ENCODE assay signal across 8 cellular contexts in genomic region chr4:74794341-74794801, GRCh38. TPM values are rescaled to one million over a fixed set of nuclear protein-coding genes. Genes with fewer than 3 reads are reported as not detected.
A peak's percentile ranks its signal among the peaks of the same experiment; 100 is the strongest.
DNase-seq lines count a peak whose midpoint lies in the region; ATAC-seq, FAIRE-seq and TF ChIP-seq lines count a peak whose summit lies in the region.

BTC (minus strand) TSS chr4:74794523; CDS start chr4:74794325, 198 bp downstream.

- H3K27ac Mint-ChIP-seq in activated T-cell treated with anti-CD3 and anti-CD28 coated beads, Interleukin-2, amount 50 U/mL, for 72 hours = no peak within 1 kb of the TSS

- peak; percentile 75 for TF ChIP-seq CTCF in bronchial epithelial cell (IDR thresholded peaks at IDR 0.05; ENCODE audit: insufficient read depth, low read length, severe bottlenecking)
- peak in 5 of 6 experiments; percentile 21 to 47 (median 46) for TF ChIP-seq CTCF in thyroid gland (IDR thresholded peaks at IDR 0.05)

- peak in 1 of 2 donors; percentile 32 for ATAC-seq in activated T-cell treated with anti-CD3 and anti-CD28 coated beads, Interleukin-2, amount 50 U/mL, for 72 hours (replicated peaks in 1 of 2)
- ATAC-seq in HG03135 (IDR thresholded peaks at IDR 0.05; ENCODE audit: unreplicated experiment) (no peak), HG02588 (IDR thresholded peaks at IDR 0.05; ENCODE audit: unreplicated experiment) (no peak)

- peak in 1 of 2 donors; percentile 35 for TF ChIP-seq POLR2A in thyroid gland (IDR thresholded peaks at IDR 0.05)

- no peaks in the 10 kb centered on the region for H3K9me3 ChIP-seq in thyroid gland

- H3K36me3 Mint-ChIP-seq in activated T-cell treated with anti-CD3 and anti-CD28 coated beads, Interleukin-2, amount 50 U/mL, for 72 hours (ENCODE audit: insufficient read depth in 2 of 2) = no peaks in the 10 kb centered on the region

- intact Hi-C loops in thyroid gland (cut with DNase I) = no loop called here

- H3K4me1 ChIP-seq in thyroid gland = peaks cover 0 to 9% of the 10 kb centered on the region in 2 donors

- H3K4me1 Mint-ChIP-seq in activated T-cell treated with anti-CD3 and anti-CD28 coated beads, Interleukin-2, amount 50 U/mL, for 72 hours (ENCODE audit: low read depth) = peaks cover 4% of the 10 kb centered on the region

- no peak for FAIRE-seq in bronchial epithelial cell (lab: Jason Lieb, UNC)

- WGBS in thyroid gland, 2 donors = 0 to 4% methylated on average over 7 to 17 of the region's 22 CpGs

- no peaks in the 10 kb centered on the region for H3K27me3 ChIP-seq in bronchial epithelial cell (ENCODE audit: control insufficient read depth, insufficient read depth, low read length)
- H3K27me3 ChIP-seq in layer of hippocampus (ENCODE audit: control insufficient read depth, insufficient read depth, low read length) = no peaks in the 10 kb centered on the region
- no peaks in the 10 kb centered on the region for H3K27me3 ChIP-seq in thyroid gland

- H3K4me3 ChIP-seq in bronchial epithelial cell (ENCODE audit: low read depth, low read length) = peak within 1 kb of the TSS; percentile 77
- H3K4me3 ChIP-seq in thyroid gland (replicated peaks in 1 of 3) = peak within 1 kb of the TSS in 2 of 3 donors; percentile 52 to 73

- peak within 1 kb of the TSS; percentile 43 for H3K27ac ChIP-seq in layer of hippocampus (ENCODE audit: low read depth, low read length)
- H3K27ac ChIP-seq in thyroid gland = peak within 1 kb of the TSS; percentile 92 to 97 (median 95)

- H3K4me3 Mint-ChIP-seq in activated T-cell treated with anti-CD3 and anti-CD28 coated beads, Interleukin-2, amount 50 U/mL, for 72 hours = peak within 1 kb of the TSS; percentile 63 to 70

- peaks cover 0 to 1% of the 10 kb centered on the region in 2 donors for H3K9me3 Mint-ChIP-seq in activated T-cell treated with anti-CD3 and anti-CD28 coated beads, Interleukin-2, amount 50 U/mL, for 72 hours

- peaks cover 47% of the 10 kb centered on the region for H3K27me3 Mint-ChIP-seq in activated T-cell treated with anti-CD3 and anti-CD28 coated beads, Interleukin-2, amount 50 U/mL, for 72 hours (ENCODE audit: low read depth)

- H3K36me3 ChIP-seq in bronchial epithelial cell (ENCODE audit: control insufficient read depth, insufficient read depth, low read length) (no peaks in the 10 kb centered on the region), thyroid gland (no peaks in the 10 kb centered on the region)

- DNase-seq in activated T-cell treated with anti-CD3 and anti-CD28 coated beads, Interleukin-2, amount 50 U/mL, for 72 hours = no peak
- no peak for DNase-seq in activated T-cell treated with anti-CD3 and anti-CD28 coated beads, Interleukin-2, amount 50 U/mL, for 1 hour
- DNase-seq in NCI-H345 treated with DMSO at 0.1 percent for 48 hours (lab: John Stamatoyannopoulos, UW; ENCODE audit: unreplicated experiment) = peak; percentile 2
- peak; percentile 63 for DNase-seq in bronchial epithelial cell (ENCODE audit: low read depth)
- peak; percentile 77 to 78 for DNase-seq in thyroid gland

RNA-seq across cellular contexts. Expression of gene BTC, which starts in this region (rescaled TPM):
- not detected for total RNA-seq in activated T-cell treated with anti-CD3 and anti-CD28 coated beads, Interleukin-2, amount 50 U/mL, for 72 hours
- total RNA-seq in bronchial epithelial cell (1.1 and 2.4 TPM in 2 replicates), thyroid gland (1 to 10 TPM; 6.2 to 7.9 (median 7.6) TPM)

Comparison
In these comparisons a context has a peak if more than half of its experiments do, and no peak if none do; other contexts are left out.
1. DNase-seq: peak in NCI-H345 treated with DMSO at 0.1 percent for 48 hours (single experiment), bronchial epithelial cell (single experiment) and thyroid gland (2 of 2); none in activated T-cell treated with anti-CD3 and anti-CD28 coated beads, Interleukin-2, amount 50 U/mL, for 72 hours (0 of 2) and activated T-cell treated with anti-CD3 and anti-CD28 coated beads, Interleukin-2, amount 50 U/mL, for 1 hour (single experiment).